8 cellular contexts compared by ENCODE assay signal in genomic region chr6:130872250-130873095, GRCh38. TPM values are rescaled to one million over a fixed set of nuclear protein-coding genes. Genes with fewer than 3 reads are reported as not detected.
A peak's percentile ranks its signal among the peaks of the same experiment; 100 is the strongest.
DNase-seq lines count a peak whose midpoint lies in the region; ATAC-seq and TF ChIP-seq lines count a peak whose summit lies in the region.

No MANE protein-coding gene starts in this region.

- no peaks in the 10 kb centered on the region for H4K20me1 ChIP-seq in OCI-LY7 (ENCODE audit: insufficient read depth, low read length)

- H3K4me1 Mint-ChIP-seq in activated T-cell treated with anti-CD3 and anti-CD28 coated beads, Interleukin-2, amount 50 U/mL, for 4 hours (ENCODE audit: low read depth): no peaks in the 10 kb centered on the region

- peak; percentile 75 for ATAC-seq in HG03159 (IDR thresholded peaks at IDR 0.05; ENCODE audit: unreplicated experiment)
- ATAC-seq in activated T-cell treated with anti-CD3 and anti-CD28 coated beads, Interleukin-2, amount 50 U/mL, for 4 hours: peak in 1 of 2 donors; percentile 48
- ATAC-seq in omental fat pad (ENCODE audit: low FRiP score): no peak

- no peak overlapping the region for H2AFZ ChIP-seq in OCI-LY7 (ENCODE audit: low read length)

- H3K4me2 ChIP-seq in OCI-LY7 (ENCODE audit: low read length): no peak overlapping the region

- H3K36me3 ChIP-seq in OCI-LY7 (ENCODE audit: insufficient read depth, low read length): peaks cover under 1% of the 10 kb centered on the region; the same call in 1 of the 2 replicates
- peaks cover 4 to 19% (median 9%) of the 10 kb centered on the region in 3 donors for H3K36me3 ChIP-seq in tibial artery

- TF ChIP-seq CTCF in OCI-LY7 (conservative IDR thresholded peaks at IDR 0.05; ENCODE audit: low read length): peak; percentile 99
- TF ChIP-seq CTCF in fibroblast of villous mesenchyme (IDR thresholded peaks at IDR 0.05; ENCODE audit: insufficient read depth, low read depth, low read length): peak; percentile 95
- TF ChIP-seq CTCF in omental fat pad (IDR thresholded peaks at IDR 0.05): no peak
- peak; percentile 69 to 88 for TF ChIP-seq CTCF in tibial artery (IDR thresholded peaks at IDR 0.05)

- POLR2A ChIA-PET in OCI-LY7 (lab: Charles Lee): interaction anchor here (0.7 kb wide), 1 partner anchor 355 kb away, joined by 5 read pairs; no protein-coding TSS in a partner anchor

- H3K27me3 ChIP-seq in tibial artery: no peaks in the 10 kb centered on the region

- H3K9me3 Mint-ChIP-seq in activated T-cell treated with anti-CD3 and anti-CD28 coated beads, Interleukin-2, amount 50 U/mL, for 4 hours: no peaks in the 10 kb centered on the region

- H3K9me3 ChIP-seq in OCI-LY7 (ENCODE audit: low read length) (no peaks in the 10 kb centered on the region), tibial artery (no peaks in the 10 kb centered on the region)

- CTCF ChIA-PET in OCI-LY7 (lab: Charles Lee; ENCODE audit: unreplicated experiment): interaction anchor here (1.0 kb wide), 1 partner anchor 676 kb away, joined by 3 read pairs; no protein-coding TSS in a partner anchor

- no peaks in the 10 kb centered on the region for H3K27me3 Mint-ChIP-seq in activated T-cell treated with anti-CD3 and anti-CD28 coated beads, Interleukin-2, amount 50 U/mL, for 4 hours (ENCODE audit: low read depth)

- no peak overlapping the region for H3K4me3 Mint-ChIP-seq in activated T-cell treated with anti-CD3 and anti-CD28 coated beads, Interleukin-2, amount 50 U/mL, for 4 hours

- H3K4me1 ChIP-seq in OCI-LY7 (ENCODE audit: insufficient read depth, low read length, poor library complexity, severe bottlenecking): no peaks in the 10 kb centered on the region
- H3K4me1 ChIP-seq in tibial artery: peaks cover 0 to 5% (median 0%) of the 10 kb centered on the region in 4 donors

- no TSS peak for BruUV-seq in OCI-LY7 (replicated peaks; lab: Mats Ljungman, UMichigan)

- H3K36me3 Mint-ChIP-seq in activated T-cell treated with anti-CD3 and anti-CD28 coated beads, Interleukin-2, amount 50 U/mL, for 4 hours (ENCODE audit: insufficient read depth): peaks cover 4% of the 10 kb centered on the region

- no peaks in the 10 kb centered on the region for H3K79me2 ChIP-seq in OCI-LY7 (ENCODE audit: insufficient read depth, low read depth, low read length)

- H3K4me3 ChIP-seq in OCI-LY7 (ENCODE audit: low read depth, low read length, poor library complexity, severe bottlenecking) (no peak overlapping the region), fibroblast of villous mesenchyme (ENCODE audit: low read depth, low read length) (no peak overlapping the region), tibial artery (no peak overlapping the region)

- no peaks in the 10 kb centered on the region for H3K9me2 ChIP-seq in OCI-LY7 (ENCODE audit: insufficient read depth, low read length)

- intact Hi-C loops in OCI-LY7 (cut with micrococcal nuclease; ENCODE audit: unreplicated experiment) (loop anchor here (1.0 kb wide), 1 partner anchor 550 kb away; no protein-coding TSS in a partner anchor), tibial artery (cut with DNase I; ENCODE audit: low total_unique reads) (no loop called here)

- DNase-seq in NCI-H748 (lab: John Stamatoyannopoulos, UW; ENCODE audit: unreplicated experiment) (peak; percentile 55), NCI-H748 treated with DMSO at 0.1 percent for 48 hours (lab: John Stamatoyannopoulos, UW) (no peak), OCI-LY7 (ENCODE audit: low spot score) (peak; percentile 67), fibroblast of villous mesenchyme (ENCODE audit: low read depth) (peak; percentile 62), omental fat pad (ENCODE audit: low spot score) (peak; percentile 75), tibial artery (peak; percentile 67 to 73)
- peak; percentile 67 for DNase-seq in activated T-cell treated with anti-CD3 and anti-CD28 coated beads, Interleukin-2, amount 50 U/mL, for 4 hours

- H3K27ac ChIP-seq in OCI-LY7 (ENCODE audit: low read depth, low read length, poor library complexity, severe bottlenecking) (no peak overlapping the region), tibial artery (no peak overlapping the region)

RNA-seq across cellular contexts. Expression of gene SMLR1, which starts 45.3 kb away (rescaled TPM):
- not detected in 2 replicates for total RNA-seq in OCI-LY7 (2014; rRNA removed; shearing (Covaris generic))
- not detected in 2 replicates for total RNA-seq in OCI-LY7 (2022)
- not detected for total RNA-seq in activated T-cell treated with anti-CD3 and anti-CD28 coated beads, Interleukin-2, amount 50 U/mL, for 4 hours
- not detected in 2 replicates for total RNA-seq in fibroblast of villous mesenchyme
- total RNA-seq in omental fat pad: not detected

Comparison
In these comparisons a context has a peak if more than half of its experiments do, and no peak if none do; other contexts are left out.
1. CTCF ChIP-seq: peak in OCI-LY7 (single experiment), fibroblast of villous mesenchyme (single experiment) and tibial artery (2 of 2); none in omental fat pad (0 of 3).